ENCODE assay signal across 33 cellular contexts in the genomic region with DNA sequence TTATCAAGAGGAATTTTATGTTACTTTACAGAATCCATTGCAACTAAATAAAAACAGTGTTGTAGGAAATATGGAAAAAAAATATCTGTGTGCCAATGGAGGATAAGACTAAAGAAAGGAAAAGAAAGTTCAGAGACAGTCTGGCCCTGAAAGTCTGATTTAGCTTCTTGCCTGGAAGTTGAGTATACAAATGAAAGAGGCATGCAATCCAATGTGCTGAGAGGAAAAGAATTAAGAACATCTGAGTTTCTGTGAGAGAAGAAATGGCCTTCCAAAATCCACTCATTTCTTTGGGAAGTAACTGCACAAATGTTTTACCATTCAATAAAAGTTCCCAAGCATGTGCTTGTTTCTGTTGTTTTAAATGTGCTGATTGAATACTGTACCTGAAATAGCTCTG.
"Had no signal": no experiment of that assay in that cellular context is flagged by ENCODE, and none has a peak within 500 bp of the region (broad histone marks: within the 10 kb centered on the region; RNA-seq: fewer than 3 reads in every experiment).

No MANE protein-coding gene starts in this region.

- H3K27ac ChIP-seq: ascending aorta, breast epithelium, PC-9, RWPE1, VCaP had no signal

- H3K4me1 ChIP-seq: ascending aorta, breast epithelium had no signal

- H3K4me2 ChIP-seq: PC-9 had no signal

- H3K4me3 ChIP-seq: ascending aorta, breast epithelium, PC-9 had no signal

- FAIRE-seq: RCC 7860 had no signal

- H3K27ac Mint-ChIP-seq: activated CD4-positive, alpha-beta memory T cell treated with anti-CD3 and anti-CD28 coated beads, Interleukin-2, amount 10 ng/mL, durations not matched to agents 7 days and 5 days; activated CD8-positive, alpha-beta memory T cell treated with anti-CD3 and anti-CD28 coated beads, Interleukin-2, amount 10 ng/mL, durations not matched to agents 7 days and 5 days; activated naive CD8-positive, alpha-beta T cell treated with anti-CD3 and anti-CD28 coated beads for 36 hours; T-cell; T-helper 17 cell had no signal

- ATAC-seq: activated CD8-positive, alpha-beta memory T cell treated with anti-CD3 and anti-CD28 coated beads, Interleukin-2, amount 10 ng/mL, durations not matched to agents 7 days and 5 days; Right ventricle myocardium inferior; T-cell; T-helper 17 cell had no signal

- H3K36me3 ChIP-seq: ascending aorta, breast epithelium had no signal

- H3K9me3 Mint-ChIP-seq: activated CD4-positive, alpha-beta memory T cell treated with anti-CD3 and anti-CD28 coated beads, Interleukin-2, amount 10 ng/mL, durations not matched to agents 7 days and 5 days; activated naive CD8-positive, alpha-beta T cell treated with anti-CD3 and anti-CD28 coated beads for 36 hours; T-cell had no signal

- H3K4me1 Mint-ChIP-seq: activated CD8-positive, alpha-beta memory T cell treated with anti-CD3 and anti-CD28 coated beads, Interleukin-2, amount 10 ng/mL, durations not matched to agents 7 days and 5 days; T-helper 17 cell had no signal

- H3K27me3 ChIP-seq: ascending aorta, breast epithelium had no signal

- H3K4me3 Mint-ChIP-seq: activated CD4-positive, alpha-beta memory T cell treated with anti-CD3 and anti-CD28 coated beads, Interleukin-2, amount 10 ng/mL, durations not matched to agents 7 days and 5 days; activated CD8-positive, alpha-beta memory T cell treated with anti-CD3 and anti-CD28 coated beads, Interleukin-2, amount 10 ng/mL, durations not matched to agents 7 days and 5 days; activated naive CD8-positive, alpha-beta T cell treated with anti-CD3 and anti-CD28 coated beads for 36 hours; T-cell had no signal

- H3K36me3 Mint-ChIP-seq: activated CD8-positive, alpha-beta memory T cell treated with anti-CD3 and anti-CD28 coated beads, Interleukin-2, amount 10 ng/mL, durations not matched to agents 7 days and 5 days; activated naive CD8-positive, alpha-beta T cell treated with anti-CD3 and anti-CD28 coated beads for 36 hours; T-cell had no signal

- DNase-seq: activated CD4-positive, alpha-beta memory T cell treated with anti-CD3 and anti-CD28 coated beads, Interleukin-2, amount 10 ng/mL, durations not matched to agents 7 days and 5 days; activated CD4-positive, alpha-beta T cell treated with anti-CD3 and anti-CD28 coated beads for 1 hour; activated CD4-positive, alpha-beta T cell treated with anti-CD3 and anti-CD28 coated beads for 48 hours; activated CD4-positive, CD25-positive, alpha-beta regulatory T cell; activated CD8-positive, alpha-beta memory T cell treated with anti-CD3 and anti-CD28 coated beads for 24 hours; activated CD8-positive, alpha-beta memory T cell treated with anti-CD3 and anti-CD28 coated beads, Interleukin-2, amount 10 ng/mL, durations not matched to agents 7 days and 5 days; activated CD8-positive, alpha-beta memory T cell treated with anti-CD3 and anti-CD28 coated beads, Interleukin-2, amount 50 U/mL, for 48 hours; activated effector memory CD4-positive, alpha-beta T cell treated with Interleukin-2 at 50 U/mL for 16 hours; activated naive CD4-positive, alpha-beta T cell treated with anti-CD3 and anti-CD28 coated beads, Interleukin-2, amount 50 U/mL, for 16 hours; activated naive CD8-positive, alpha-beta T cell treated with anti-CD3 and anti-CD28 coated beads for 36 hours; activated T-cell treated with anti-CD3 and anti-CD28 coated beads, Interleukin-2, amount 50 U/mL, for 48 hours; amygdala; cerebellar nuclear complex; NCI-H1092 treated with DMSO at 0.1 percent for 48 hours; NCI-H1417; NCI-H146; NCI-H187; NCI-H2029 treated with DMSO at 0.1 percent for 48 hours; NCI-H2107; NCI-H2171; NCI-H510A; NCI-H748 treated with DMSO at 0.1 percent for 48 hours; NK-92 treated with Interleukin-12 subunit alpha and Interleukin-12 subunit beta, amount 100 ng/mL, for 24 hours; PC-9; SIG-M5; T-cell; T-helper 17 cell had no signal

- H3K9me3 ChIP-seq: ascending aorta, breast epithelium had no signal
